ENCODE assay signal across 1 cellular context in the genomic region with DNA sequence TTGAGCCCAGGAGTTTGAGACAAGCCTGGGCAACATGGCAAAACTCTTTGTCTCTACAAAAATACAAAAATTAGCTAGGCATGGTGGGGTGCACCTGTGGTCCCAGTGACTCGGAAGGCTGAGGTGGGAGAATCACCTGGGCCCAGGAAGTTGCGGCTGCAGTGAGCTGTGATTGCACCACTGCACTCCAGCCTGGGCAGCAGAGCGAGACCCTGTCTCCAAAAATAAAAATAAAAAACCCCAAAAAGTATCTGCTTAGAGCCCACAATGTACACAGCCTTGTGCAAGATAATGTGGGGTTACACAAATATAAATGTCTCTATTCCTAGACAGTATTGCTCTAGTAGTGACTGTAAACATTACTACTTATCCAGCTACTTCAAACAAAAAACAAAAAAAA.
TF ChIP-seq lines count a peak whose summit lies in the region.

No MANE protein-coding gene starts in this region.

TF ChIP-seq in GM12878, 131 proteins besides CTCF, POLR2A, EP300 and RAD21 (continued from another document and continues in another):
- TF ChIP-seq, protein P1, sequence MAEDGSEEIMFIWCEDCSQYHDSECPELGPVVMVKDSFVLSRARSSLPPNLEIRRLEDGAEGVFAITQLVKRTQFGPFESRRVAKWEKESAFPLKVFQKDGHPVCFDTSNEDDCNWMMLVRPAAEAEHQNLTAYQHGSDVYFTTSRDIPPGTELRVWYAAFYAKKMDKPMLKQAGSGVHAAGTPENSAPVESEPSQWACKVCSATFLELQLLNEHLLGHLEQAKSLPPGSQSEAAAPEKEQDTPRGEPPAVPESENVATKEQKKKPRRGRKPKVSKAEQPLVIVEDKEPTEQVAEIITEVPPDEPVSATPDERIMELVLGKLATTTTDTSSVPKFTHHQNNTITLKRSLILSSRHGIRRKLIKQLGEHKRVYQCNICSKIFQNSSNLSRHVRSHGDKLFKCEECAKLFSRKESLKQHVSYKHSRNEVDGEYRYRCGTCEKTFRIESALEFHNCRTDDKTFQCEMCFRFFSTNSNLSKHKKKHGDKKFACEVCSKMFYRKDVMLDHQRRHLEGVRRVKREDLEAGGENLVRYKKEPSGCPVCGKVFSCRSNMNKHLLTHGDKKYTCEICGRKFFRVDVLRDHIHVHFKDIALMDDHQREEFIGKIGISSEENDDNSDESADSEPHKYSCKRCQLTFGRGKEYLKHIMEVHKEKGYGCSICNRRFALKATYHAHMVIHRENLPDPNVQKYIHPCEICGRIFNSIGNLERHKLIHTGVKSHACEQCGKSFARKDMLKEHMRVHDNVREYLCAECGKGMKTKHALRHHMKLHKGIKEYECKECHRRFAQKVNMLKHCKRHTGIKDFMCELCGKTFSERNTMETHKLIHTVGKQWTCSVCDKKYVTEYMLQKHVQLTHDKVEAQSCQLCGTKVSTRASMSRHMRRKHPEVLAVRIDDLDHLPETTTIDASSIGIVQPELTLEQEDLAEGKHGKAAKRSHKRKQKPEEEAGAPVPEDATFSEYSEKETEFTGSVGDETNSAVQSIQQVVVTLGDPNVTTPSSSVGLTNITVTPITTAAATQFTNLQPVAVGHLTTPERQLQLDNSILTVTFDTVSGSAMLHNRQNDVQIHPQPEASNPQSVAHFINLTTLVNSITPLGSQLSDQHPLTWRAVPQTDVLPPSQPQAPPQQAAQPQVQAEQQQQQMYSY (CRISPR knock-in tag; IDR thresholded peaks at IDR 0.05): no peak
- TF ChIP-seq NRF1 (conservative IDR thresholded peaks at IDR 0.05; ENCODE audit: low read depth, low read length) (no peak), CUX1 (IDR thresholded peaks at IDR 0.05; ENCODE audit: insufficient replicate concordance, low read depth, low read length) (no peak), CREM (IDR thresholded peaks at IDR 0.05; ENCODE audit: low read depth) (peak; percentile 32; the same call in 1 of the 2 replicates), SREBF2 (IDR thresholded peaks at IDR 0.05; ENCODE audit: low read length) (no peak), ESRRA (IDR thresholded peaks at IDR 0.05; ENCODE audit: low read length) (no peak), SMAD5 (IDR thresholded peaks at IDR 0.05; ENCODE audit: low read depth) (no peak), HCFC1 (IDR thresholded peaks at IDR 0.05; ENCODE audit: low read length) (no peak), E2F8 (IDR thresholded peaks at IDR 0.05; ENCODE audit: low read depth, partially characterized antibody) (no peak), POLR2AphosphoS5 (IDR thresholded peaks at IDR 0.05; ENCODE audit: low read length) (no peak), TCF7 (IDR thresholded peaks at IDR 0.05; ENCODE audit: borderline replicate concordance) (no peak), BCL11A (IDR thresholded peaks at IDR 0.05; ENCODE audit: low read depth, low read length) (no peak), GABPA (IDR thresholded peaks at IDR 0.05; ENCODE audit: low read depth) (no peak), NFXL1 (IDR thresholded peaks at IDR 0.05; ENCODE audit: borderline replicate concordance) (no peak), LARP7 (IDR thresholded peaks at IDR 0.05) (no peak), SMC3 (IDR thresholded peaks at IDR 0.05; ENCODE audit: borderline replicate concordance, low read length) (no peak), SREBF1 (IDR thresholded peaks at IDR 0.05; ENCODE audit: low read length) (no peak), RUNX3 (IDR thresholded peaks at IDR 0.05; ENCODE audit: low read length) (peak; percentile 86), RB1 (IDR thresholded peaks at IDR 0.05; ENCODE audit: borderline replicate concordance) (no peak), RBBP5 (conservative IDR thresholded peaks at IDR 0.05) (no peak), NR2F1 (conservative IDR thresholded peaks at IDR 0.05) (no peak), RFX5 (IDR thresholded peaks at IDR 0.05; ENCODE audit: low read depth, low read length) (no peak), BRCA1 (IDR thresholded peaks at IDR 0.05; ENCODE audit: low read depth, low read length) (no peak), SPI1 (IDR thresholded peaks at IDR 0.05; ENCODE audit: borderline replicate concordance, insufficient read depth, low read depth, low read length) (no peak), NBN (IDR thresholded peaks at IDR 0.05) (no peak), ASH2L (IDR thresholded peaks at IDR 0.05; ENCODE audit: borderline replicate concordance, low read depth) (no peak), HDGF (IDR thresholded peaks at IDR 0.05) (no peak), ZZZ3 (IDR thresholded peaks at IDR 0.05; ENCODE audit: control insufficient read depth, insufficient read length, low read depth) (no peak), IKZF1 (conservative IDR thresholded peaks at IDR 0.05) (no peak), ZBTB4 (CRISPR knock-in tag; IDR thresholded peaks at IDR 0.05) (no peak), KAT2A (conservative IDR thresholded peaks at IDR 0.05; ENCODE audit: control insufficient read depth, low read depth, low read length) (no peak), GATAD2B (conservative IDR thresholded peaks at IDR 0.05; ENCODE audit: low read depth) (no peak), SIN3A (IDR thresholded peaks at IDR 0.05; ENCODE audit: low read depth, low read length) (no peak)
- TF ChIP-seq, protein P2, sequence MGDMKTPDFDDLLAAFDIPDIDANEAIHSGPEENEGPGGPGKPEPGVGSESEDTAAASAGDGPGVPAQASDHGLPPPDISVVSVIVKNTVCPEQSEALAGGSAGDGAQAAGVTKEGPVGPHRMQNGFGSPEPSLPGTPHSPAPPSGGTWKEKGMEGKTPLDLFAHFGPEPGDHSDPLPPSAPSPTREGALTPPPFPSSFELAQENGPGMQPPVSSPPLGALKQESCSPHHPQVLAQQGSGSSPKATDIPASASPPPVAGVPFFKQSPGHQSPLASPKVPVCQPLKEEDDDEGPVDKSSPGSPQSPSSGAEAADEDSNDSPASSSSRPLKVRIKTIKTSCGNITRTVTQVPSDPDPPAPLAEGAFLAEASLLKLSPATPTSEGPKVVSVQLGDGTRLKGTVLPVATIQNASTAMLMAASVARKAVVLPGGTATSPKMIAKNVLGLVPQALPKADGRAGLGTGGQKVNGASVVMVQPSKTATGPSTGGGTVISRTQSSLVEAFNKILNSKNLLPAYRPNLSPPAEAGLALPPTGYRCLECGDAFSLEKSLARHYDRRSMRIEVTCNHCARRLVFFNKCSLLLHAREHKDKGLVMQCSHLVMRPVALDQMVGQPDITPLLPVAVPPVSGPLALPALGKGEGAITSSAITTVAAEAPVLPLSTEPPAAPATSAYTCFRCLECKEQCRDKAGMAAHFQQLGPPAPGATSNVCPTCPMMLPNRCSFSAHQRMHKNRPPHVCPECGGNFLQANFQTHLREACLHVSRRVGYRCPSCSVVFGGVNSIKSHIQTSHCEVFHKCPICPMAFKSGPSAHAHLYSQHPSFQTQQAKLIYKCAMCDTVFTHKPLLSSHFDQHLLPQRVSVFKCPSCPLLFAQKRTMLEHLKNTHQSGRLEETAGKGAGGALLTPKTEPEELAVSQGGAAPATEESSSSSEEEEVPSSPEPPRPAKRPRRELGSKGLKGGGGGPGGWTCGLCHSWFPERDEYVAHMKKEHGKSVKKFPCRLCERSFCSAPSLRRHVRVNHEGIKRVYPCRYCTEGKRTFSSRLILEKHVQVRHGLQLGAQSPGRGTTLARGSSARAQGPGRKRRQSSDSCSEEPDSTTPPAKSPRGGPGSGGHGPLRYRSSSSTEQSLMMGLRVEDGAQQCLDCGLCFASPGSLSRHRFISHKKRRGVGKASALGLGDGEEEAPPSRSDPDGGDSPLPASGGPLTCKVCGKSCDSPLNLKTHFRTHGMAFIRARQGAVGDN (IDR thresholded peaks at IDR 0.05): no peak
- TF ChIP-seq, protein P3, sequence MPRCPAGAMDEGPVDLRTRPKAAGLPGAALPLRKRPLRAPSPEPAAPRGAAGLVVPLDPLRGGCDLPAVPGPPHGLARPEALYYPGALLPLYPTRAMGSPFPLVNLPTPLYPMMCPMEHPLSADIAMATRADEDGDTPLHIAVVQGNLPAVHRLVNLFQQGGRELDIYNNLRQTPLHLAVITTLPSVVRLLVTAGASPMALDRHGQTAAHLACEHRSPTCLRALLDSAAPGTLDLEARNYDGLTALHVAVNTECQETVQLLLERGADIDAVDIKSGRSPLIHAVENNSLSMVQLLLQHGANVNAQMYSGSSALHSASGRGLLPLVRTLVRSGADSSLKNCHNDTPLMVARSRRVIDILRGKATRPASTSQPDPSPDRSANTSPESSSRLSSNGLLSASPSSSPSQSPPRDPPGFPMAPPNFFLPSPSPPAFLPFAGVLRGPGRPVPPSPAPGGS (IDR thresholded peaks at IDR 0.05; ENCODE audit: borderline replicate concordance, insufficient read depth, low read depth, low read length, poor library complexity, severe bottlenecking): peak; percentile 71
